In genomic region chr16:67471758-67472384, GRCh38 we compare ENCODE assay signal across 30 cellular contexts. TPM values are rescaled to one million over a fixed set of nuclear protein-coding genes. Genes with fewer than 3 reads are reported as not detected.
DNase-seq lines count a peak whose midpoint lies in the region; ATAC-seq and TF ChIP-seq lines count a peak whose summit lies in the region.
"Had no signal": no experiment of that assay in that cellular context is flagged by ENCODE, and none has a peak within 500 bp of the region (broad histone marks: within the 10 kb centered on the region; RNA-seq: fewer than 3 reads in every experiment).

No MANE protein-coding gene starts in this region.

- H3K9me2 ChIP-seq in SK-N-SH = no peaks in the 10 kb centered on the region

- H3K27me3 ChIP-seq in heart left ventricle (no peaks in the 10 kb centered on the region), SK-N-SH (ENCODE audit: insufficient read depth) (no peaks in the 10 kb centered on the region)
- H3K27me3 ChIP-seq: BLaER1 had no signal

- H2AFZ ChIP-seq in SK-N-SH (ENCODE audit: low read depth) = no peak overlapping the region
- H2AFZ ChIP-seq: PC-9 had no signal

- H3K79me2 ChIP-seq in SK-N-SH (ENCODE audit: insufficient read depth) = peaks cover 86% of the 10 kb centered on the region

- H3K36me3 Mint-ChIP-seq in T-helper 17 cell (ENCODE audit: low read depth) (peaks cover 3% of the 10 kb centered on the region), immature natural killer cell (no peaks in the 10 kb centered on the region)
- H3K36me3 Mint-ChIP-seq in stimulated activated naive B cell treated with anti-CD40 and anti-IgM and Interleukin-4, amounts not matched to agents 10 μg/mL and 1 μg/mL and 100 μg/mL, for 72 hours = peaks cover 20 to 38% of the 10 kb centered on the region in 2 donors

- no peaks in the 10 kb centered on the region for H3K9me3 Mint-ChIP-seq in immature natural killer cell
- H3K9me3 Mint-ChIP-seq in stimulated activated naive B cell treated with anti-CD40 and anti-IgM and Interleukin-4, amounts not matched to agents 10 μg/mL and 1 μg/mL and 100 μg/mL, for 72 hours = no peaks in the 10 kb centered on the region
- H3K9me3 Mint-ChIP-seq: CD4-positive, alpha-beta memory T cell had no signal

- H3K36me3 ChIP-seq in heart left ventricle (peaks cover 0 to 11% (median 0%) of the 10 kb centered on the region in 9 donors), SK-N-SH (replicated peaks in 1 of 2; ENCODE audit: control insufficient read depth in 1 of 2, insufficient read depth in 2 of 2, low read length in 1 of 2) (peaks cover 0 to 9% of the 10 kb centered on the region in 2 experiments)

- H3K4me1 ChIP-seq in heart left ventricle (peaks cover 0 to 79% (median 41%) of the 10 kb centered on the region in 12 donors), SK-N-SH (ENCODE audit: control insufficient read depth in 1 of 2, insufficient read depth in 2 of 2, low read depth in 1 of 2, low read length in 1 of 2) (peaks cover 0 to 10% of the 10 kb centered on the region in 2 experiments; a peak in 1 of 4 replicates)

- TF ChIP-seq CTCF in heart left ventricle (IDR thresholded peaks at IDR 0.05) (no peak), SK-N-SH (IDR thresholded peaks at IDR 0.05) (no peak)

- CTCF ChIA-PET in SK-N-SH (lab: Yijun Ruan, JAX) = interaction anchor here (1.1 to 1.7 kb wide), 4 partner anchors 8 to 211 kb away, joined by 4 to 5 read pairs (median 4); no protein-coding TSS in a partner anchor

- TF ChIP-seq POLR2A in heart left ventricle (IDR thresholded peaks at IDR 0.05) = no peak

- no peak overlapping the region for H3K4me2 ChIP-seq in SK-N-SH
- H3K4me2 ChIP-seq: BLaER1, PC-9 had no signal

- H3K27ac ChIP-seq in heart left ventricle = no peak overlapping the region
- H3K27ac ChIP-seq in SK-N-SH (ENCODE audit: low read depth in 2 of 2, low read length in 1 of 2) = no peak overlapping the region
- H3K27ac ChIP-seq: BLaER1, PC-9 had no signal

- H3K4me1 Mint-ChIP-seq in T-helper 17 cell = peaks cover 38% of the 10 kb centered on the region
- peaks cover 57 to 88% of the 10 kb centered on the region in 2 donors for H3K4me1 Mint-ChIP-seq in immature natural killer cell
- peaks cover 54 to 79% of the 10 kb centered on the region in 2 donors for H3K4me1 Mint-ChIP-seq in stimulated activated naive B cell treated with anti-CD40 and anti-IgM and Interleukin-4, amounts not matched to agents 10 μg/mL and 1 μg/mL and 100 μg/mL, for 72 hours

- peaks cover 88% of the 10 kb centered on the region for H4K20me1 ChIP-seq in SK-N-SH (ENCODE audit: insufficient read depth)

- no peaks in the 10 kb centered on the region for H3K9me3 ChIP-seq in heart left ventricle
- no peaks in the 10 kb centered on the region for H3K9me3 ChIP-seq in T-helper 17 cell (ENCODE audit: control insufficient read depth, low read length, poor library complexity, severe bottlenecking)
- H3K9me3 ChIP-seq in SK-N-SH = no peaks in the 10 kb centered on the region
- H3K9me3 ChIP-seq: BLaER1 had no signal

- no peak for ATAC-seq in left ventricle myocardium superior
- no peak for ATAC-seq in heart left ventricle
- no peak for ATAC-seq in T-helper 17 cell
- no peak for ATAC-seq in stimulated activated naive B cell treated with anti-CD40 and anti-IgM and Interleukin-4, amounts not matched to agents 10 μg/mL and 1 μg/mL and 100 μg/mL, for 72 hours (replicated peaks)
- ATAC-seq: K562 had no signal

- no peak overlapping the region for H3K9ac ChIP-seq in SK-N-SH
- H3K9ac ChIP-seq: BLaER1 had no signal

- H3K4me3 ChIP-seq in heart left ventricle (no peak overlapping the region), SK-N-SH (ENCODE audit: low read depth in 2 of 2, low read length in 1 of 2) (no peak overlapping the region)
- H3K4me3 ChIP-seq: BLaER1, K562, PC-9 had no signal

- in situ Hi-C loops in G401 (cut with HindIII; ENCODE audit: low sequenced_read_pairs) = no loop called here

- 91 to 98% (median 96%) methylated on average over 5 to 6 of the region's 6 CpGs for WGBS in heart left ventricle, 4 donors
- WGBS in SK-N-SH (ENCODE audit: low lambda C conversion rate) = 97% methylated on average over 5 of the region's 6 CpGs

- H3K27me3 Mint-ChIP-seq in T-helper 17 cell (no peaks in the 10 kb centered on the region), immature natural killer cell (ENCODE audit: low read depth in 3 of 3) (peaks cover 0 to 3% (median 2%) of the 10 kb centered on the region in 3 donors)
- no peaks in the 10 kb centered on the region for H3K27me3 Mint-ChIP-seq in stimulated activated naive B cell treated with anti-CD40 and anti-IgM and Interleukin-4, amounts not matched to agents 10 μg/mL and 1 μg/mL and 100 μg/mL, for 72 hours
- H3K27me3 Mint-ChIP-seq: CD4-positive, alpha-beta memory T cell had no signal

- POLR2A ChIA-PET in SK-N-SH (lab: Yijun Ruan, JAX) = no interaction called here

- H3K4me3 Mint-ChIP-seq in T-helper 17 cell (no peak overlapping the region), immature natural killer cell (no peak overlapping the region)
- no peak overlapping the region for H3K4me3 Mint-ChIP-seq in stimulated activated naive B cell treated with anti-CD40 and anti-IgM and Interleukin-4, amounts not matched to agents 10 μg/mL and 1 μg/mL and 100 μg/mL, for 72 hours
- H3K4me3 Mint-ChIP-seq: CD4-positive, alpha-beta memory T cell had no signal

- intact Hi-C loops in left ventricle myocardium superior (cut with micrococcal nuclease) = no loop called here
- intact Hi-C loops in heart left ventricle (cut with DNase I) = no loop called here

- no peak for TF ChIP-seq EP300 in SK-N-SH (IDR thresholded peaks at IDR 0.05; ENCODE audit: borderline replicate concordance in 1 of 2, low read depth in 1 of 2, low read length in 1 of 2)

- peak; percentile 17 for DNase-seq in left ventricle myocardium superior
- DNase-seq in heart left ventricle = no peak
- no peak for DNase-seq in T-helper 17 cell
- DNase-seq in immature natural killer cell = no peak
- no peak for DNase-seq in stimulated activated naive B cell treated with anti-CD40 and anti-IgM and Interleukin-4, amounts not matched to agents 10 μg/mL and 1 μg/mL and 100 μg/mL, for 72 hours
- no peak for DNase-seq in NCI-H2196 (lab: John Stamatoyannopoulos, UW; ENCODE audit: unreplicated experiment)
- no peak for DNase-seq in SK-N-SH
- no peak for DNase-seq in G401 (ENCODE audit: low spot score)
- DNase-seq: CD4-positive, alpha-beta memory T cell; COR-L47; DMS79; EL; GF-D8; Kasumi-1; MV-4-11; NCI-H1105; NCI-H1436 treated with DMSO at 0.1 percent for 48 hours; NCI-H187 treated with DMSO at 0.1 percent for 48 hours; NCI-H2171 treated with DMSO at 0.1 percent for 48 hours; NCI-H524 treated with DMSO at 0.1 percent for 48 hours; NCI-H82; NK-92 treated with Interleukin-12 subunit alpha and Interleukin-12 subunit beta, amount 100 ng/mL, for 24 hours; PC-9; SHP77 had no signal

- H3K27ac Mint-ChIP-seq in T-helper 17 cell (peak overlapping the region; percentile 19), immature natural killer cell (peak overlapping the region in 4 of 6 donors; percentile 11 to 45 (median 42))
- H3K27ac Mint-ChIP-seq in stimulated activated naive B cell treated with anti-CD40 and anti-IgM and Interleukin-4, amounts not matched to agents 10 μg/mL and 1 μg/mL and 100 μg/mL, for 72 hours = peak overlapping the region; percentile 70

- H3F3A ChIP-seq in SK-N-SH (replicated peaks; ENCODE audit: insufficient read depth) = peaks cover 3% of the 10 kb centered on the region

- TF ChIP-seq RAD21 in SK-N-SH (IDR thresholded peaks at IDR 0.05; ENCODE audit: low read length) = no peak

RNA-seq across cellular contexts. Expression of gene ATP6V0D1, which starts 9.1 kb away (rescaled TPM):
- total RNA-seq in left ventricle myocardium superior (66.6 TPM), heart left ventricle (100 to 1,000 TPM in 3 of 9 donors, 10 to 100 TPM in 6; 52.7 to 141 (median 68.5) TPM), T-helper 17 cell (10 to 100 TPM; 76.4 to 87.5 TPM)
- polyA plus RNA-seq in heart left ventricle (100 to 1,000 TPM in 1 of 2 donors, 10 to 100 TPM in 1; 18.6 to 104 TPM), immature natural killer cell (100 to 1,000 TPM; 192 to 330 (median 205) TPM), SK-N-SH (2012; rRNA removed) (111 and 135 TPM in 2 replicates)
- polyA plus RNA-seq in SK-N-SH (2012; cell fraction: cytosol; rRNA removed) = 86.6 and 113 TPM in 2 replicates
- 102 and 104 TPM in 2 replicates for polyA plus RNA-seq in SK-N-SH (2012; cell fraction: nucleus; rRNA removed)
- total RNA-seq in G401 (2014; rRNA removed; shearing (Covaris generic)) = 91.8 and 119 TPM in 2 replicates

RNA-seq across cellular contexts. Expression of gene AGRP, which starts 11.5 kb away (rescaled TPM):
- total RNA-seq in left ventricle myocardium superior (not detected), heart left ventricle (not detected), T-helper 17 cell (not detected)
- polyA plus RNA-seq in heart left ventricle (not detected), immature natural killer cell (not detected), SK-N-SH (2012; rRNA removed) (not detected in 2 replicates)
- polyA plus RNA-seq in SK-N-SH (2012; cell fraction: cytosol; rRNA removed) = not detected in 2 replicates
- not detected in 2 replicates for polyA plus RNA-seq in SK-N-SH (2012; cell fraction: nucleus; rRNA removed)
- total RNA-seq in G401 (2014; rRNA removed; shearing (Covaris generic)) = not detected in 2 replicates
- total RNA-seq: A172; CD4-positive, alpha-beta memory T cell; K562; M059J; PC-9; RPMI7951; SK-MEL-5 had no signal
- polyA plus RNA-seq: CD4-positive, alpha-beta memory T cell; K562 had no signal

RNA-seq across cellular contexts. Expression of gene HSD11B2, which starts 41.0 kb away (rescaled TPM):
- total RNA-seq in left ventricle myocardium superior (0.89 TPM), heart left ventricle (under 1 TPM in 8 of 9 donors, not detected in 1; 0.32 to 1.00 (median 0.59) TPM), T-helper 17 cell (not detected)
- polyA plus RNA-seq in heart left ventricle (under 1 TPM; 0.15 to 0.26 TPM), immature natural killer cell (not detected), SK-N-SH (2012; rRNA removed) (0.19 and 0.23 TPM in 2 replicates)
- 0.08 and 0.10 TPM in 2 replicates for polyA plus RNA-seq in SK-N-SH (2012; cell fraction: cytosol; rRNA removed)
- 0.58 and 0.75 TPM in 2 replicates for polyA plus RNA-seq in SK-N-SH (2012; cell fraction: nucleus; rRNA removed)
- total RNA-seq in G401 (2014; rRNA removed; shearing (Covaris generic)) = not detected in 2 replicates
- total RNA-seq: A172; CD4-positive, alpha-beta memory T cell; RPMI7951 had no signal

RNA-seq across cellular contexts. Expression of gene ZDHHC1, which starts 55.6 kb away (rescaled TPM):
- total RNA-seq in left ventricle myocardium superior (3.5 TPM), heart left ventricle (10 to 100 TPM in 1 of 9 donors, 1 to 10 TPM in 8; 3.5 to 11.6 (median 5.4) TPM), T-helper 17 cell (under 1 TPM in 1 of 2 donors, not detected in 1; 0.35 TPM)
- polyA plus RNA-seq in heart left ventricle (1 to 10 TPM; 2.7 to 5.1 TPM), immature natural killer cell (under 1 TPM in 2 of 3 donors, not detected in 1; 0.64 to 0.71 TPM), SK-N-SH (2012; rRNA removed) (14.2 and 15.8 TPM in 2 replicates)
- 6.2 and 10.5 TPM in 2 replicates for polyA plus RNA-seq in SK-N-SH (2012; cell fraction: cytosol; rRNA removed)
- 39.7 and 44.1 TPM in 2 replicates for polyA plus RNA-seq in SK-N-SH (2012; cell fraction: nucleus; rRNA removed)
- 5.8 and 7.0 TPM in 2 replicates for total RNA-seq in G401 (2014; rRNA removed; shearing (Covaris generic))
- total RNA-seq: CD4-positive, alpha-beta memory T cell had no signal
- polyA plus RNA-seq: CD4-positive, alpha-beta memory T cell had no signal

RNA-seq across cellular contexts. Expression of gene RIPOR1, which starts 56.8 kb away (rescaled TPM):
- total RNA-seq in left ventricle myocardium superior (76.1 TPM), heart left ventricle (100 to 1,000 TPM in 1 of 9 donors, 10 to 100 TPM in 8; 51.1 to 156 (median 69.4) TPM), T-helper 17 cell (10 to 100 TPM; 46.5 to 66.0 TPM)
- polyA plus RNA-seq in heart left ventricle (10 to 100 TPM; 40.7 to 45.5 TPM), immature natural killer cell (1 to 10 TPM; 2.0 to 7.5 (median 3.3) TPM), SK-N-SH (2012; rRNA removed) (12.1 and 24.7 TPM in 2 replicates)
- polyA plus RNA-seq in SK-N-SH (2012; cell fraction: cytosol; rRNA removed) = 16.7 and 23.3 TPM in 2 replicates
- polyA plus RNA-seq in SK-N-SH (2012; cell fraction: nucleus; rRNA removed) = 80.4 and 105 TPM in 2 replicates
- 4.1 and 11.5 TPM in 2 replicates for total RNA-seq in G401 (2014; rRNA removed; shearing (Covaris generic))

Comparison
In these comparisons a context has a peak if more than half of its experiments do, and no peak if none do; other contexts are left out.
1. H3K27ac Mint-ChIP-seq: peak in every context shown above with its lines; median percentile 70 in stimulated activated naive B cell treated with anti-CD40 and anti-IgM and Interleukin-4, amounts not matched to agents 10 μg/mL and 1 μg/mL and 100 μg/mL, for 72 hours; 42 in immature natural killer cell; 19 in T-helper 17 cell.